ENCODE assay signal across 18 cellular contexts in the genomic region with DNA sequence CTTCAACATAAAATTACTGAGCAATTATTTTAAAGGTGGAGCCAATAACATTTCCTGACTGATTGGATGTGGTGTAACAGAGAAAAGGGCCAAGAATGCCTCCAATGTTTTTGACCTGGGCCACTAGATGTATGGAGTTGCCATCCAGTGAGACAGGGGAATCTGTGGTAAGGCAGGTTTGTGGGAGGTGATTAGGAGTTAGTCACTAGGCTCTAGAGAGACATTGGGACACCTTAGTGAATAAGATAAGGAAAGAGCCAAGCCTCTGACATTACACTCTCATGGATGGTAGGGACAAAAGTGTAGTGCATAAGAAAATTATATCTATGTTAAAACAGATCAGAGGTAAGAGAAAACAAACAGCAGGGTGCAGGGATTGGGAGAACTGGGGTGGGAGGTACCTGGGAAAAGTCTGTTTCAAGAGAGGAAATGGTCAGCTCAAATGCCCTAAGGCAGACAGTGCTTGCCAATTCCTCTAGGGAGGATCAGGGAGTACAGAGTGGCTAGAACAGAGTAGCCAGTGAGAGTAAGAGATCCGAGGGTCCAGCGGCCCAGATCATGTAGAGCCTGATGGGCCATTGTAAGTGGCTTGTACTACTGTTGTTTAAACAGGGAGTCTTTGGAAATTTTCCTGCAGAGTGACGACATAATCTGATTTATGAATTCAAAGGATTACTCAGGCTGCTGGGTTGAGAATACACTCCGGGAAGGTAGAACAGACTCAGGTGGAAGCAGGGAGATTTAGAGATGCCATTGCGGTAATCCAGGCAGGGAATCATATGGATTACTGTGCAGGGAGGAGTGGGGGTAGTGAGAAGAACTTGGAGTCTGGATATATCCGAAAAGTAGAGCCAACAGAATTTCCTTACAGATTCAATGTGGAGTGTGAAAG. TPM values are rescaled to one million over a fixed set of nuclear protein-coding genes. Genes with fewer than 3 reads are reported as not detected.
A peak's percentile ranks its signal among the peaks of the same experiment; 100 is the strongest.
DNase-seq lines count a peak whose midpoint lies in the region; ATAC-seq and TF ChIP-seq lines count a peak whose summit lies in the region.
"Had no signal": no experiment of that assay in that cellular context is flagged by ENCODE, and none has a peak within 500 bp of the region (broad histone marks: within the 10 kb centered on the region; RNA-seq: fewer than 3 reads in every experiment).

No MANE protein-coding gene starts in this region.

- H3K27me3 ChIP-seq in PC-9 (ENCODE audit: insufficient read depth, low read depth): no peaks in the 10 kb centered on the region
- H3K27me3 ChIP-seq in mammary epithelial cell (ENCODE audit: insufficient read depth, low read length): peaks cover 3% of the 10 kb centered on the region
- no peaks in the 10 kb centered on the region for H3K27me3 ChIP-seq in neuronal stem cell (ENCODE audit: control insufficient read depth in 3 of 3, insufficient read depth in 3 of 3, low read depth in 1 of 3, low read length in 3 of 3)
- H3K27me3 ChIP-seq: BE2C, SJSA1 had no signal

- peak overlapping the region; percentile 6; the same call in 1 of the 2 replicates for H2AFZ ChIP-seq in PC-9
- H2AFZ ChIP-seq in mammary epithelial cell (ENCODE audit: low read depth, low read length): no peak overlapping the region
- H2AFZ ChIP-seq in neuronal stem cell (ENCODE audit: low read length): no peak overlapping the region

- H3K4ac ChIP-seq in neuronal stem cell (ENCODE audit: low read length): no peak overlapping the region

- H3K36me3 ChIP-seq in HEK293 (ENCODE audit: control insufficient read depth in 2 of 2, insufficient read depth in 1 of 2, low read length in 2 of 2) (no peaks in the 10 kb centered on the region), PC-9 (ENCODE audit: low read depth) (no peaks in the 10 kb centered on the region), mammary epithelial cell (ENCODE audit: insufficient read depth, low read length) (no peaks in the 10 kb centered on the region), neuronal stem cell (replicated peaks in 1 of 2; ENCODE audit: control insufficient read depth in 2 of 2, insufficient read depth in 2 of 2, low read length in 2 of 2) (no peaks in the 10 kb centered on the region)
- H3K36me3 ChIP-seq: BE2C, SJSA1 had no signal

- H3K79me2 ChIP-seq in PC-9 (ENCODE audit: low read depth) (no peaks in the 10 kb centered on the region), mammary epithelial cell (ENCODE audit: insufficient read depth, low read length) (no peaks in the 10 kb centered on the region)

- DNase-seq in PC-9 (peak in 1 of 2 experiments; percentile 82), mammary epithelial cell (peak; percentile 34), neuronal stem cell (ENCODE audit: low spot score) (no peak), inferior parietal cortex (ENCODE audit: extremely low spot score) (no peak)
- DNase-seq in effector CD8-positive, alpha-beta T cell (lab: John Stamatoyannopoulos, UW): no peak
- DNase-seq: BE2C; CD4-positive, alpha-beta T cell; GOT3; HFFc6; MM.1S; NCI-H1105; NCI-H1694; NCI-H524 treated with DMSO at 0.1 percent for 48 hours; OCI-M1 had no signal

- no peak overlapping the region for H2AK5ac ChIP-seq in neuronal stem cell (ENCODE audit: low read depth, low read length)

- H3K18ac ChIP-seq in neuronal stem cell (ENCODE audit: low read length): no peak overlapping the region

- peaks cover 12% of the 10 kb centered on the region; the same call in 1 of the 2 replicates for H3F3A ChIP-seq in PC-9 (ENCODE audit: insufficient read depth, low read depth)

- in situ Hi-C loops in mammary epithelial cell (cut with MboI; ENCODE audit: low sequenced_read_pairs in 2 of 2): no loop called here

- H3K4me3 ChIP-seq in HEK293 (ENCODE audit: low read depth, low read length): no peak overlapping the region
- H3K4me3 ChIP-seq in PC-9: no peak overlapping the region
- H3K4me3 ChIP-seq in mammary epithelial cell (replicated peaks in 1 of 3; ENCODE audit: insufficient read depth in 1 of 3, low read depth in 2 of 3, low read length in 3 of 3): no peak overlapping the region
- no peak overlapping the region for H3K4me3 ChIP-seq in neuronal stem cell (ENCODE audit: low read length in 2 of 2)
- H3K4me3 ChIP-seq: SJSA1 had no signal

- no TSS peak for BruUV-seq in PC-9 (replicated peaks; lab: Mats Ljungman, UMichigan)
- no TSS peak for BruUV-seq in mammary epithelial cell (replicated peaks; lab: Mats Ljungman, UMichigan)

- H4K20me1 ChIP-seq in PC-9 (ENCODE audit: insufficient read depth): no peaks in the 10 kb centered on the region
- H4K20me1 ChIP-seq in mammary epithelial cell (ENCODE audit: insufficient read depth, low read length): no peaks in the 10 kb centered on the region

- H4K91ac ChIP-seq in neuronal stem cell (ENCODE audit: low read depth, low read length, poor library complexity): no peak overlapping the region

- H4K8ac ChIP-seq in neuronal stem cell (ENCODE audit: low read depth, low read length): no peak overlapping the region

- H3K79me1 ChIP-seq in neuronal stem cell (ENCODE audit: low read depth, low read length): peaks cover 2% of the 10 kb centered on the region

- H3K9ac ChIP-seq in mammary epithelial cell (ENCODE audit: insufficient read depth, low read length): no peak overlapping the region
- H3K9ac ChIP-seq in neuronal stem cell (ENCODE audit: low read depth, low read length, poor library complexity): no peak overlapping the region
- H3K9ac ChIP-seq: KMS-11 had no signal

- H2BK120ac ChIP-seq in neuronal stem cell (ENCODE audit: low read depth, low read length): no peak overlapping the region

- no peak overlapping the region for H2BK5ac ChIP-seq in neuronal stem cell (ENCODE audit: low read length)

- H3K14ac ChIP-seq in neuronal stem cell (ENCODE audit: low read length): no peak overlapping the region

- H3K9me3 ChIP-seq in HEK293 (ENCODE audit: control insufficient read depth, insufficient read depth, low read depth, low read length): no peaks in the 10 kb centered on the region
- no peaks in the 10 kb centered on the region for H3K9me3 ChIP-seq in PC-9 (ENCODE audit: insufficient read depth, low read depth)
- H3K9me3 ChIP-seq in mammary epithelial cell (replicated peaks; ENCODE audit: insufficient read depth, low read length): no peaks in the 10 kb centered on the region
- no peaks in the 10 kb centered on the region for H3K9me3 ChIP-seq in neuronal stem cell (replicated peaks in 1 of 2; ENCODE audit: control insufficient read depth in 2 of 2, insufficient read depth in 1 of 2, low read depth in 1 of 2, low read length in 2 of 2)
- H3K9me3 ChIP-seq: BE2C, SJSA1 had no signal

- H3K27ac ChIP-seq in HEK293 (ENCODE audit: extremely low read depth, low read depth, low read length) (no peak overlapping the region), PC-9 (no peak overlapping the region), mammary epithelial cell (ENCODE audit: insufficient read depth, low read depth, low read length) (no peak overlapping the region), neuronal stem cell (replicated peaks; ENCODE audit: low read length) (no peak overlapping the region)
- H3K27ac ChIP-seq: KMS-11, SJSA1 had no signal

- TF ChIP-seq CTCF in HEK293 (tag by site-specific recombination; IDR thresholded peaks at IDR 0.05): no peak
- TF ChIP-seq CTCF in PC-9 (conservative IDR thresholded peaks at IDR 0.05): no peak
- no peak for TF ChIP-seq CTCF in mammary epithelial cell (conservative IDR thresholded peaks at IDR 0.05 in 1 of 2, IDR thresholded peaks at IDR 0.05 in 1 of 2; ENCODE audit: extremely low read depth in 1 of 2, insufficient read depth in 1 of 2, low read depth in 1 of 2, low read length in 2 of 2)

- peak overlapping the region; percentile 23; the same call in 1 of the 2 replicates for H3K4me2 ChIP-seq in PC-9
- H3K4me2 ChIP-seq in mammary epithelial cell (ENCODE audit: insufficient read depth, low read depth, low read length): no peak overlapping the region
- H3K4me2 ChIP-seq in neuronal stem cell (ENCODE audit: insufficient read depth, low read length, poor library complexity, severe bottlenecking): peak overlapping the region; percentile 11
- H3K4me2 ChIP-seq: KMS-11 had no signal

- H2BK15ac ChIP-seq in neuronal stem cell (ENCODE audit: low read length): no peak overlapping the region

- POLR2A ChIA-PET in HEK293 (lab: Yijun Ruan, JAX): interaction anchor here (0.7 kb wide), 1 partner anchor 157 kb away, joined by 3 read pairs; no protein-coding TSS in a partner anchor
- POLR2A ChIA-PET in PC-9 (lab: Charles Lee; ENCODE audit: unreplicated experiment): no interaction called here

- intact Hi-C loops in PC-9 (cut with micrococcal nuclease; ENCODE audit: unreplicated experiment) (no loop called here), mammary epithelial cell (cut with micrococcal nuclease) (no loop called here)

- H3K9me2 ChIP-seq in PC-9 (ENCODE audit: insufficient read depth): no peaks in the 10 kb centered on the region

- no peak overlapping the region for H2BK12ac ChIP-seq in neuronal stem cell (ENCODE audit: low read length)

- WGBS in mammary epithelial cell (ENCODE audit: low coverage, missing lambda C conversion rate): 81% methylated on average over 6 of the region's 6 CpGs
- no CpG with 5 or more reads among the region's 6 CpGs for WGBS in neuronal stem cell (ENCODE audit: extremely low coverage in 2 of 2, insufficient read length in 2 of 2, insufficient replicate concordance in 1 of 2), 2 donors

- dilution Hi-C loops in mammary epithelial cell (cut with HindIII; ENCODE audit: low sequenced_read_pairs): no loop called here

- CTCF ChIA-PET in HEK293 (lab: Yijun Ruan, JAX) (interaction anchor here (0.6 to 1.3 kb wide), 5 partner anchors 15 to 661 kb away, joined by 3 to 10 read pairs (median 6); no protein-coding TSS in a partner anchor), PC-9 (lab: Charles Lee) (no interaction called here), mammary epithelial cell (lab: Charles Lee; ENCODE audit: low non-redundant PET) (no interaction called here)

- H3K4me1 ChIP-seq in HEK293 (ENCODE audit: control insufficient read depth, insufficient read depth, low read length): peaks cover 2% of the 10 kb centered on the region; the same call in 1 of the 2 replicates
- H3K4me1 ChIP-seq in PC-9 (replicated peaks; ENCODE audit: insufficient read depth): peaks cover 17% of the 10 kb centered on the region
- no peaks in the 10 kb centered on the region for H3K4me1 ChIP-seq in mammary epithelial cell (ENCODE audit: insufficient read depth, low read length)
- H3K4me1 ChIP-seq in neuronal stem cell (ENCODE audit: control insufficient read depth in 2 of 2, insufficient read depth in 1 of 2, low read depth in 1 of 2, low read length in 2 of 2): no peaks in the 10 kb centered on the region
- H3K4me1 ChIP-seq: BE2C, SJSA1 had no signal

- no peak for ATAC-seq in GM19324 (IDR thresholded peaks at IDR 0.05; ENCODE audit: low FRiP score, unreplicated experiment)

- H3K23ac ChIP-seq in neuronal stem cell (ENCODE audit: low read depth, low read length, poor library complexity): no peak overlapping the region

TF ChIP-seq in HEK293, 187 proteins besides CTCF, POLR2A, EP300 and RAD21 (continues in another document):
- TF ChIP-seq ZNF341 (tag by site-specific recombination; IDR thresholded peaks at IDR 0.05; ENCODE audit: low read depth): no peak

RNA-seq across cellular contexts. Expression of gene CUL3, which starts 45.7 kb away (rescaled TPM):
- 155 and 200 TPM in 2 replicates for total RNA-seq in PC-9 (2021)
- 10 to 100 TPM; 45.0 to 62.9 TPM for total RNA-seq in mammary epithelial cell
- 31.3 TPM for polyA plus RNA-seq in mammary epithelial cell
- 98.3 TPM for polyA minus RNA-seq in mammary epithelial cell
- 101 TPM for polyA plus RNA-seq in neuronal stem cell (2013, experiment 1 of 2)
- polyA plus RNA-seq in neuronal stem cell (2013, experiment 2 of 2): 101 TPM
